In genomic region chr1:205598841-205599666, GRCh38 we compare ENCODE assay signal across 1 cellular context.
TF ChIP-seq lines count a peak whose summit lies in the region.

No MANE protein-coding gene starts in this region.

TF ChIP-seq in GM23338, 12 proteins besides CTCF, POLR2A, EP300 and RAD21 (continued from another document):
- TF ChIP-seq ZNF462 (CRISPR knock-in tag; IDR thresholded peaks at IDR 0.05) = no peak
- no peak for TF ChIP-seq REST (IDR thresholded peaks at IDR 0.05; ENCODE audit: unreplicated experiment)
- no peak for TF ChIP-seq CREB1 (CRISPR knock-in tag; IDR thresholded peaks at IDR 0.05; ENCODE audit: low read depth)
- no peak for TF ChIP-seq ZNF331 (CRISPR knock-in tag; IDR thresholded peaks at IDR 0.05; ENCODE audit: low read depth)
- TF ChIP-seq POLR2AphosphoS5 (IDR thresholded peaks at IDR 0.05; ENCODE audit: low read depth) = no peak
- TF ChIP-seq ETS1 (IDR thresholded peaks at IDR 0.05) = no peak
- no peak for TF ChIP-seq NANOG (IDR thresholded peaks at IDR 0.05; ENCODE audit: borderline replicate concordance)
